Comparison of ENCODE assay signal across 8 cellular contexts in genomic region chr7:7719235-7719634, GRCh38.
DNase-seq lines count a peak whose midpoint lies in the region; ATAC-seq lines count a peak whose summit lies in the region.

No MANE protein-coding gene starts in this region.

- ATAC-seq in GM18907 (IDR thresholded peaks at IDR 0.05; ENCODE audit: unreplicated experiment) (peak; percentile 96), HG03064 (IDR thresholded peaks at IDR 0.05; ENCODE audit: low read depth, unreplicated experiment) (peak; percentile 97)

- DNase-seq in Ammon's horn (ENCODE audit: low spot score) = peak; percentile 76
- peak; percentile 74 to 92 for DNase-seq in NCI-H2081 (lab: John Stamatoyannopoulos, UW)
- DNase-seq in activated CD4-positive, alpha-beta T cell treated with anti-CD3 and anti-CD28 coated beads for 48 hours = peak; percentile 56
- peak; percentile 99 for DNase-seq in fibroblast of the conjunctiva (ENCODE audit: low read depth)
- peak; percentile 40 for DNase-seq in smooth muscle cell of the brain vasculature (ENCODE audit: low read depth, low spot score)
- no peak for DNase-seq in SKM-1 (lab: John Stamatoyannopoulos, UW; ENCODE audit: unreplicated experiment)
